8 cellular contexts compared by ENCODE assay signal in genomic region chr5:34656001-34656699, GRCh38.
DNase-seq lines count a peak whose midpoint lies in the region; ATAC-seq and TF ChIP-seq lines count a peak whose summit lies in the region.

Gene RAI14, plus strand, starts transcription at chr5:34656328. Its CDS starts 30,592 bp downstream, at chr5:34686920.

- DNase-seq in GM03348 (ENCODE audit: low spot score) (peak; percentile 95), LNCaP clone FGC (ENCODE audit: low read depth) (peak; percentile 3), left kidney (ENCODE audit: low read depth, low spot score) (peak; percentile 93), KG1 (lab: John Stamatoyannopoulos, UW) (no peak)
- peak; percentile 58 for DNase-seq in stimulated activated CD4-positive, alpha-beta T cell treated with anti-CD3 and anti-CD28 coated beads, Interleukin-15, amount 100 ng/mL, for 24 hours

- no peaks in the 10 kb centered on the region for H3K9me3 ChIP-seq in duodenal mucosa (ENCODE audit: control insufficient read depth in 1 of 2, low read length in 2 of 2)

- H3K27me3 ChIP-seq in duodenal mucosa (ENCODE audit: control insufficient read depth in 1 of 2, insufficient read depth in 2 of 2, low read length in 2 of 2) = peaks cover 0 to 13% of the 10 kb centered on the region in 2 donors

- peak within 1 kb of the TSS; percentile 72 for H3K27ac ChIP-seq in duodenal mucosa (ENCODE audit: low read depth, low read length)

- TF ChIP-seq CTCF in LNCaP clone FGC (IDR thresholded peaks at IDR 0.05; ENCODE audit: control insufficient read depth, extremely low read depth, insufficient read depth) (peak; percentile 28), WI38 (IDR thresholded peaks at IDR 0.05; ENCODE audit: low read depth, low read length) (no peak)

- peaks cover 9 to 10% of the 10 kb centered on the region in 2 donors for H3K4me1 ChIP-seq in duodenal mucosa (ENCODE audit: control insufficient read depth in 1 of 2, insufficient read depth in 2 of 2, low read length in 2 of 2)

- H3K4me3 ChIP-seq in LNCaP clone FGC (ENCODE audit: low read depth, low read length) (peak within 1 kb of the TSS; percentile 65), WI38 (ENCODE audit: low read depth, low read length) (peak within 1 kb of the TSS; percentile 99), duodenal mucosa (ENCODE audit: low read depth in 1 of 2, low read length in 2 of 2) (peak within 1 kb of the TSS; percentile 63 to 67)

- H3K36me3 ChIP-seq in duodenal mucosa (ENCODE audit: control insufficient read depth in 1 of 2, insufficient read depth in 2 of 2, low read length in 2 of 2) = no peaks in the 10 kb centered on the region

- no peak for ATAC-seq in GM21381 (IDR thresholded peaks at IDR 0.05; ENCODE audit: unreplicated experiment)

- H3K9ac ChIP-seq in duodenal mucosa (ENCODE audit: low read depth in 1 of 2, low read length in 2 of 2) = peak within 1 kb of the TSS; percentile 54 to 60
